ENCODE assay signal across 11 cellular contexts in the genomic region with DNA sequence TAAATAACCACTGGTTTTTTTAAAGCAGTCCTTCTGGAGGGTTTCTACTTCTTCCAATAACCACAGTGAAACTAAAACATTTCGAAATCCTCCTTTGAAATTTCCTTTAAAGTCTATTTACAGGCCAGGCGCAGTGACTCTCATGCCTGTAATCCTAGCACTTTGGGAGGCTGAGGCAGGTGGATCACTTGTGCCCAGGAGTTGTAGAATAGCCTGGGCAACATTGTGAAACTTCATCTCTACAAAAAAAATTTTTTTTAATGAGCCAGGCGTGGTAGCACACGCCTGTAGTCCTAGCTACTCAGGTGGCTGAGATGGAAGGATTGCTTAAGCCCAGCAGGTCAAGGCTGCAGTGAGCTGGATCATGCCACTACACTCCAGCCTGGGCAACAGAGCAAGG. TPM values are rescaled to one million over a fixed set of nuclear protein-coding genes. Genes with fewer than 3 reads are reported as not detected.
A peak's percentile ranks its signal among the peaks of the same experiment; 100 is the strongest.
DNase-seq lines count a peak whose midpoint lies in the region; ATAC-seq and TF ChIP-seq lines count a peak whose summit lies in the region.
"Had no signal": no experiment of that assay in that cellular context is flagged by ENCODE, and none has a peak within 500 bp of the region (broad histone marks: within the 10 kb centered on the region; RNA-seq: fewer than 3 reads in every experiment).

No MANE protein-coding gene starts in this region.

- H3K27ac Mint-ChIP-seq in HFFc6 = peak overlapping the region; percentile 24; the same call in 1 of the 2 replicates
- H3K27ac Mint-ChIP-seq: activated CD8-positive, alpha-beta T cell treated with anti-CD3 and anti-CD28 coated beads, Interleukin-2, amount 10 ng/mL, durations not matched to agents 7 days and 5 days; activated naive CD4-positive, alpha-beta T cell treated with anti-CD3 and anti-CD28 coated beads, Interleukin-2, amount 50 U/mL, for 24 hours had no signal

- H3K4me1 ChIP-seq in adrenal gland (replicated peaks in 1 of 2) = peaks cover 12 to 22% of the 10 kb centered on the region in 2 donors
- H3K4me1 ChIP-seq in heart left ventricle = peaks cover 0 to 37% (median 22%) of the 10 kb centered on the region in 12 donors
- peaks cover 0 to 4% (median 0%) of the 10 kb centered on the region in 4 donors for H3K4me1 ChIP-seq in Peyer's patch

- H3K27me3 Mint-ChIP-seq in HFFc6 (ENCODE audit: insufficient read depth) = peaks cover 1% of the 10 kb centered on the region; the same call in 1 of the 2 replicates
- no peaks in the 10 kb centered on the region for H3K27me3 Mint-ChIP-seq in activated T-cell treated with anti-CD3 and anti-CD28 coated beads, Interleukin-2, amount 50 U/mL, for 4 hours (ENCODE audit: low read depth)
- H3K27me3 Mint-ChIP-seq: activated naive CD4-positive, alpha-beta T cell treated with anti-CD3 and anti-CD28 coated beads, Interleukin-2, amount 50 U/mL, for 24 hours had no signal

- H3K27me3 ChIP-seq in adrenal gland (no peaks in the 10 kb centered on the region), heart left ventricle (no peaks in the 10 kb centered on the region), Peyer's patch (no peaks in the 10 kb centered on the region)

- H3K9me3 ChIP-seq in adrenal gland (replicated peaks in 1 of 3) = peaks cover 0 to 7% (median 0%) of the 10 kb centered on the region in 3 donors
- H3K9me3 ChIP-seq in heart left ventricle = no peaks in the 10 kb centered on the region
- H3K9me3 ChIP-seq in Peyer's patch = no peaks in the 10 kb centered on the region

- ATAC-seq in heart left ventricle (no peak), sciatic nerve (peak; percentile 24), HG02870 (IDR thresholded peaks at IDR 0.05; ENCODE audit: unreplicated experiment) (no peak)
- ATAC-seq in activated T-cell treated with anti-CD3 and anti-CD28 coated beads, Interleukin-2, amount 50 U/mL, for 4 hours = no peak
- ATAC-seq: activated CD8-positive, alpha-beta T cell treated with anti-CD3 and anti-CD28 coated beads, Interleukin-2, amount 10 ng/mL, durations not matched to agents 7 days and 5 days had no signal

- peaks cover 12% of the 10 kb centered on the region for H3K36me3 Mint-ChIP-seq in HFFc6 (ENCODE audit: low read depth)
- H3K36me3 Mint-ChIP-seq in activated T-cell treated with anti-CD3 and anti-CD28 coated beads, Interleukin-2, amount 50 U/mL, for 4 hours (ENCODE audit: insufficient read depth) = peaks cover 32% of the 10 kb centered on the region

- H3K27ac ChIP-seq in adrenal gland (peak overlapping the region in 4 of 5 donors; percentile 38 to 64 (median 54)), heart left ventricle (peak overlapping the region in 8 of 12 donors; percentile 56 to 78 (median 63)), Peyer's patch (peak overlapping the region in 1 of 4 donors; percentile 30)

- H3K4me3 Mint-ChIP-seq in HFFc6 = no peak overlapping the region
- no peak overlapping the region for H3K4me3 Mint-ChIP-seq in activated T-cell treated with anti-CD3 and anti-CD28 coated beads, Interleukin-2, amount 50 U/mL, for 4 hours
- H3K4me3 Mint-ChIP-seq: activated CD8-positive, alpha-beta T cell treated with anti-CD3 and anti-CD28 coated beads, Interleukin-2, amount 10 ng/mL, durations not matched to agents 7 days and 5 days; activated naive CD4-positive, alpha-beta T cell treated with anti-CD3 and anti-CD28 coated beads, Interleukin-2, amount 50 U/mL, for 24 hours had no signal

- 50 to 62% (median 56%) methylated on average over 4 of the region's 4 CpGs for WGBS in adrenal gland, 4 donors
- WGBS in heart left ventricle, 4 donors = 80 to 90% (median 85%) methylated on average over 4 of the region's 4 CpGs

- intact Hi-C loops in adrenal gland (cut with DNase I) (no loop called here), heart left ventricle (cut with DNase I) (no loop called here), sciatic nerve (cut with DNase I) (no loop called here)

- H3K4me3 ChIP-seq in adrenal gland = no peak overlapping the region
- H3K4me3 ChIP-seq in heart left ventricle = no peak overlapping the region
- H3K4me3 ChIP-seq in Peyer's patch = no peak overlapping the region

- peaks cover 16% of the 10 kb centered on the region for H3K4me1 Mint-ChIP-seq in HFFc6 (ENCODE audit: low read depth)
- H3K4me1 Mint-ChIP-seq in activated T-cell treated with anti-CD3 and anti-CD28 coated beads, Interleukin-2, amount 50 U/mL, for 4 hours (ENCODE audit: low read depth) = no peaks in the 10 kb centered on the region
- H3K4me1 Mint-ChIP-seq: activated naive CD4-positive, alpha-beta T cell treated with anti-CD3 and anti-CD28 coated beads, Interleukin-2, amount 50 U/mL, for 24 hours had no signal

- TF ChIP-seq POLR2A in adrenal gland (IDR thresholded peaks at IDR 0.05) = no peak
- no peak for TF ChIP-seq POLR2A in heart left ventricle (IDR thresholded peaks at IDR 0.05)
- no peak for TF ChIP-seq POLR2A in Peyer's patch (IDR thresholded peaks at IDR 0.05)

- DNase-seq in HFFc6 (no peak), adrenal gland (peak in 6 of 7 donors; percentile 40 to 66 (median 51)), heart left ventricle (no peak), sciatic nerve (ENCODE audit: low spot score) (no peak), Peyer's patch (no peak), NCI-H748 treated with DMSO at 0.1 percent for 48 hours (lab: John Stamatoyannopoulos, UW) (no peak)
- no peak for DNase-seq in activated T-cell treated with anti-CD3 and anti-CD28 coated beads, Interleukin-2, amount 50 U/mL, for 4 hours
- DNase-seq: activated CD8-positive, alpha-beta T cell treated with anti-CD3 and anti-CD28 coated beads, Interleukin-2, amount 10 ng/mL, durations not matched to agents 7 days and 5 days; NCI-H1092 treated with DMSO at 0.1 percent for 48 hours had no signal

- H3K36me3 ChIP-seq in adrenal gland (replicated peaks in 1 of 2) (peaks cover 0 to 6% of the 10 kb centered on the region in 2 donors), heart left ventricle (peaks cover 0 to 77% (median 44%) of the 10 kb centered on the region in 9 donors), Peyer's patch (peaks cover 0 to 26% (median 0%) of the 10 kb centered on the region in 3 donors)

- no peaks in the 10 kb centered on the region for H3K9me3 Mint-ChIP-seq in HFFc6
- no peaks in the 10 kb centered on the region for H3K9me3 Mint-ChIP-seq in activated T-cell treated with anti-CD3 and anti-CD28 coated beads, Interleukin-2, amount 50 U/mL, for 4 hours
- H3K9me3 Mint-ChIP-seq: activated naive CD4-positive, alpha-beta T cell treated with anti-CD3 and anti-CD28 coated beads, Interleukin-2, amount 50 U/mL, for 24 hours had no signal

- TF ChIP-seq CTCF in HFFc6 (IDR thresholded peaks at IDR 0.05) (no peak), adrenal gland (IDR thresholded peaks at IDR 0.05) (no peak), heart left ventricle (IDR thresholded peaks at IDR 0.05) (no peak), Peyer's patch (IDR thresholded peaks at IDR 0.05) (no peak)

RNA-seq across cellular contexts. Expression of gene KIDINS220, which starts 15.2 kb away (rescaled TPM):
- total RNA-seq in HFFc6 (2021; fragmentation: NEBNext Ultra II Directional; extraction: Animal tissue kit (Norgen Biotek cat#: 25700)) = 10 to 100 TPM; 34.5 to 42.2 (median 38.2) TPM
- 100 to 1,000 TPM in 1 of 8 donors, 10 to 100 TPM in 7; 47.5 to 162 (median 59.4) TPM for total RNA-seq in adrenal gland
- 10 to 100 TPM; 17.1 to 41.2 (median 23.4) TPM for polyA plus RNA-seq in adrenal gland
- total RNA-seq in heart left ventricle = 100 to 1,000 TPM in 1 of 9 donors, 10 to 100 TPM in 8; 56.5 to 108 (median 80.2) TPM
- 10 to 100 TPM; 22.7 to 38.4 TPM for polyA plus RNA-seq in heart left ventricle
- 91.6 TPM for total RNA-seq in sciatic nerve
- 10 to 100 TPM; 23.2 to 29.6 (median 27.4) TPM for total RNA-seq in activated T-cell treated with anti-CD3 and anti-CD28 coated beads, Interleukin-2, amount 50 U/mL, for 4 hours
- 10 to 100 TPM; 57.8 to 88.3 (median 70.4) TPM for total RNA-seq in Peyer's patch

Comparison
In these comparisons a context has a peak if more than half of its experiments do, and no peak if none do; other contexts are left out.
1. DNase-seq: peak in adrenal gland (6 of 7); none in HFFc6 (single experiment), heart left ventricle (0 of 5), sciatic nerve (single experiment), activated T-cell treated with anti-CD3 and anti-CD28 coated beads, Interleukin-2, amount 50 U/mL, for 4 hours (single experiment), Peyer's patch (0 of 3) and NCI-H748 treated with DMSO at 0.1 percent for 48 hours (single experiment).